ENCODE assay signal across 11 cellular contexts in the genomic region with DNA sequence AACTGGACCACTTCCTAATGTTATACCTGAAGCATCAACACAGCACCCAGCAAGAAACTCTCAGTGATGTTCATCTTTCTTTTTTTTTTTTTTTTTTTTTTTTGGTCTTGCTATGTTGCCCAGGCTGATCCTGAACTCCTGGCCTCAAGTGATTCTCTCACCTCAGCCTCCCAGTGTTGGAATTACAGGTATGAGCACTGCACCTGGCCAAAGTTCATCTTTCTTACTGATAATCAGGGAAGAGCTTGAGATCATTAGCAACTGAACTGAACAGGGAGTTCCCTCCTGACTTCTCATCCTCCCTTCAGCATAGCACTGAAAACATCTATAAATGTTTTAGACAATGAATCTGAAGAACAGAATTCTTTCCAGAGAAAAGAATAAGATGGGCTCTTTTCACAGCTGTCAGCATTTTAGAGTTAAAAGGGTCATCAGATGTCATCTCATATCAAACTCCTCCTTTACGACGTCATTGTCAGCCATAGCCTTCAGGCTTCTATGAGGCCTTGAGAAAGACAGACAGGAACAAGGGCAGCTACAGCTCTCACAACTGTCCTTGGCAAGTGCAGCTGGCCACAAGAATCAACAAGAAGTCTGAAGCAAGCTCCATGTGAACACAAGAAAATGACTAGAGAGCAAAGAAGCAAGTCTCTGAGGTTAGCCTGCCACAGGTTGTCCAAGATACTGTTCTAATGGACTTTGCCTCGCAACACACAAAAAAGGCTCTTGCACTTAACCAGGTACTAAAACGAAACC. TPM values are rescaled to one million over a fixed set of nuclear protein-coding genes. Genes with fewer than 3 reads are reported as not detected.
DNase-seq lines count a peak whose midpoint lies in the region; ATAC-seq and TF ChIP-seq lines count a peak whose summit lies in the region.
"Had no signal": no experiment of that assay in that cellular context is flagged by ENCODE, and none has a peak within 500 bp of the region (broad histone marks: within the 10 kb centered on the region; RNA-seq: fewer than 3 reads in every experiment).

No MANE protein-coding gene starts in this region.

- no peak for TF ChIP-seq CTCF in brain (conservative IDR thresholded peaks at IDR 0.05)
- TF ChIP-seq CTCF in mesothelial cell of epicardium (IDR thresholded peaks at IDR 0.05; ENCODE audit: unreplicated experiment): no peak

- H3K27me3 Mint-ChIP-seq in activated CD4-positive, alpha-beta memory T cell treated with anti-CD3 and anti-CD28 coated beads for 36 hours: no peaks in the 10 kb centered on the region
- H3K27me3 Mint-ChIP-seq in activated CD4-positive, alpha-beta memory T cell treated with anti-CD3 and anti-CD28 coated beads, Interleukin-2, amount 10 ng/mL, durations not matched to agents 7 days and 5 days: no peaks in the 10 kb centered on the region
- H3K27me3 Mint-ChIP-seq in brain: no peaks in the 10 kb centered on the region
- H3K27me3 Mint-ChIP-seq in mesothelial cell of epicardium (ENCODE audit: low read depth): no peaks in the 10 kb centered on the region
- H3K27me3 Mint-ChIP-seq: dendritic cell treated with granulocyte-macrophage colony-stimulating factor and Interleukin-4, amounts not matched to agents 40 ng/mL and 50 ng/mL, for 4 days had no signal

- no peaks in the 10 kb centered on the region for H3K9me3 Mint-ChIP-seq in activated CD4-positive, alpha-beta memory T cell treated with anti-CD3 and anti-CD28 coated beads for 36 hours
- H3K9me3 Mint-ChIP-seq in activated CD4-positive, alpha-beta memory T cell treated with anti-CD3 and anti-CD28 coated beads, Interleukin-2, amount 10 ng/mL, durations not matched to agents 7 days and 5 days: no peaks in the 10 kb centered on the region
- peaks cover 0 to 10% (median 5%) of the 10 kb centered on the region in 5 experiments for H3K9me3 Mint-ChIP-seq in brain
- H3K9me3 Mint-ChIP-seq in mesothelial cell of epicardium: peaks cover 7% of the 10 kb centered on the region
- no peaks in the 10 kb centered on the region for H3K9me3 Mint-ChIP-seq in stimulated activated effector memory CD8-positive, alpha-beta T cell treated with anti-CD3 and anti-CD28 coated beads, Interleukin-12 subunit alpha, Interleukin-12 subunit beta, amount 100 ng/mL, for 72 hours
- H3K9me3 Mint-ChIP-seq: dendritic cell treated with granulocyte-macrophage colony-stimulating factor and Interleukin-4, amounts not matched to agents 40 ng/mL and 50 ng/mL, for 4 days had no signal

- CTCF ChIA-PET in activated CD4-positive, alpha-beta memory T cell treated with anti-CD3 and anti-CD28 coated beads for 36 hours (lab: Charles Lee): interaction anchor here (0.6 to 1.1 kb wide), 2 partner anchors 35 to 70 kb away, joined by 3 to 4 read pairs; no protein-coding TSS in a partner anchor
- CTCF ChIA-PET in activated CD4-positive, alpha-beta memory T cell treated with anti-CD3 and anti-CD28 coated beads, Interleukin-2, amount 10 ng/mL, durations not matched to agents 7 days and 5 days (lab: Charles Lee): interaction anchor here (0.6 to 0.9 kb wide), 2 partner anchors 21 to 211 kb away, joined by 3 read pairs; no protein-coding TSS in a partner anchor

- H3K4me3 Mint-ChIP-seq in activated CD4-positive, alpha-beta memory T cell treated with anti-CD3 and anti-CD28 coated beads for 36 hours: no peak overlapping the region
- H3K4me3 Mint-ChIP-seq in activated CD4-positive, alpha-beta memory T cell treated with anti-CD3 and anti-CD28 coated beads, Interleukin-2, amount 10 ng/mL, durations not matched to agents 7 days and 5 days: no peak overlapping the region
- H3K4me3 Mint-ChIP-seq in brain (no peak overlapping the region), mesothelial cell of epicardium (no peak overlapping the region)
- H3K4me3 Mint-ChIP-seq in stimulated activated effector memory CD8-positive, alpha-beta T cell treated with anti-CD3 and anti-CD28 coated beads, Interleukin-12 subunit alpha, Interleukin-12 subunit beta, amount 100 ng/mL, for 72 hours: no peak overlapping the region
- H3K4me3 Mint-ChIP-seq: dendritic cell treated with granulocyte-macrophage colony-stimulating factor and Interleukin-4, amounts not matched to agents 40 ng/mL and 50 ng/mL, for 4 days had no signal

- ATAC-seq in stimulated activated effector memory CD8-positive, alpha-beta T cell treated with anti-CD3 and anti-CD28 coated beads, Interleukin-12 subunit alpha, Interleukin-12 subunit beta, amount 100 ng/mL, for 72 hours: no peak
- ATAC-seq in HG03460 (IDR thresholded peaks at IDR 0.05; ENCODE audit: unreplicated experiment): no peak
- ATAC-seq in HG03097 (IDR thresholded peaks at IDR 0.05; ENCODE audit: low FRiP score, unreplicated experiment): no peak

- POLR2A ChIA-PET in activated CD4-positive, alpha-beta memory T cell treated with anti-CD3 and anti-CD28 coated beads for 36 hours (lab: Charles Lee): no interaction called here
- POLR2A ChIA-PET in activated CD4-positive, alpha-beta memory T cell treated with anti-CD3 and anti-CD28 coated beads, Interleukin-2, amount 10 ng/mL, durations not matched to agents 7 days and 5 days (lab: Charles Lee): no interaction called here

- peak overlapping the region; percentile 62 for H3K27ac Mint-ChIP-seq in activated CD4-positive, alpha-beta memory T cell treated with anti-CD3 and anti-CD28 coated beads for 36 hours
- H3K27ac Mint-ChIP-seq in activated CD4-positive, alpha-beta memory T cell treated with anti-CD3 and anti-CD28 coated beads, Interleukin-2, amount 10 ng/mL, durations not matched to agents 7 days and 5 days: no peak overlapping the region
- H3K27ac Mint-ChIP-seq in brain (peak overlapping the region in 3 of 5 experiments; percentile 76 to 93 (median 90)), mesothelial cell of epicardium (peak overlapping the region; percentile 86)
- peak overlapping the region; percentile 26 for H3K27ac Mint-ChIP-seq in stimulated activated effector memory CD8-positive, alpha-beta T cell treated with anti-CD3 and anti-CD28 coated beads, Interleukin-12 subunit alpha, Interleukin-12 subunit beta, amount 100 ng/mL, for 72 hours
- H3K27ac Mint-ChIP-seq: dendritic cell treated with granulocyte-macrophage colony-stimulating factor and Interleukin-4, amounts not matched to agents 40 ng/mL and 50 ng/mL, for 4 days had no signal

- H3K4me1 Mint-ChIP-seq in activated CD4-positive, alpha-beta memory T cell treated with anti-CD3 and anti-CD28 coated beads for 36 hours (ENCODE audit: low read depth): peaks cover 13% of the 10 kb centered on the region
- H3K4me1 Mint-ChIP-seq in activated CD4-positive, alpha-beta memory T cell treated with anti-CD3 and anti-CD28 coated beads, Interleukin-2, amount 10 ng/mL, durations not matched to agents 7 days and 5 days: peaks cover 11% of the 10 kb centered on the region
- peaks cover 29% of the 10 kb centered on the region for H3K4me1 Mint-ChIP-seq in brain
- peaks cover 16% of the 10 kb centered on the region for H3K4me1 Mint-ChIP-seq in mesothelial cell of epicardium
- H3K4me1 Mint-ChIP-seq in stimulated activated effector memory CD8-positive, alpha-beta T cell treated with anti-CD3 and anti-CD28 coated beads, Interleukin-12 subunit alpha, Interleukin-12 subunit beta, amount 100 ng/mL, for 72 hours: peaks cover 12% of the 10 kb centered on the region

- intact Hi-C loops in activated CD4-positive, alpha-beta memory T cell treated with anti-CD3 and anti-CD28 coated beads for 36 hours (cut with micrococcal nuclease): no loop called here

- peaks cover 15% of the 10 kb centered on the region for H3K36me3 Mint-ChIP-seq in activated CD4-positive, alpha-beta memory T cell treated with anti-CD3 and anti-CD28 coated beads for 36 hours
- H3K36me3 Mint-ChIP-seq in activated CD4-positive, alpha-beta memory T cell treated with anti-CD3 and anti-CD28 coated beads, Interleukin-2, amount 10 ng/mL, durations not matched to agents 7 days and 5 days (ENCODE audit: low read depth): peaks cover 17% of the 10 kb centered on the region
- peaks cover 65% of the 10 kb centered on the region for H3K36me3 Mint-ChIP-seq in brain
- H3K36me3 Mint-ChIP-seq in mesothelial cell of epicardium: peaks cover 32% of the 10 kb centered on the region
- H3K36me3 Mint-ChIP-seq in stimulated activated effector memory CD8-positive, alpha-beta T cell treated with anti-CD3 and anti-CD28 coated beads, Interleukin-12 subunit alpha, Interleukin-12 subunit beta, amount 100 ng/mL, for 72 hours: peaks cover 62% of the 10 kb centered on the region

- no peak for DNase-seq in activated CD4-positive, alpha-beta memory T cell treated with anti-CD3 and anti-CD28 coated beads for 36 hours
- DNase-seq in activated CD4-positive, alpha-beta memory T cell treated with anti-CD3 and anti-CD28 coated beads, Interleukin-2, amount 10 ng/mL, durations not matched to agents 7 days and 5 days: no peak
- DNase-seq in mesothelial cell of epicardium (ENCODE audit: low spot score in 2 of 2, unreplicated experiment in 2 of 2) (no peak), NCI-H1092 treated with DMSO at 0.1 percent for 48 hours (lab: John Stamatoyannopoulos, UW) (no peak)
- DNase-seq in stimulated activated effector memory CD8-positive, alpha-beta T cell treated with anti-CD3 and anti-CD28 coated beads, Interleukin-12 subunit alpha, Interleukin-12 subunit beta, amount 100 ng/mL, for 72 hours (ENCODE audit: low spot score in 2 of 2): no peak
- DNase-seq: 8988T, activated gamma-delta T cell had no signal

RNA-seq across cellular contexts. Expression of gene SCAP, which starts 33.8 kb away (rescaled TPM):
- total RNA-seq in activated CD4-positive, alpha-beta memory T cell treated with anti-CD3 and anti-CD28 coated beads for 36 hours: 10 to 100 TPM; 44.5 to 44.6 TPM
- 10 to 100 TPM; 53.6 to 56.5 TPM for total RNA-seq in activated CD4-positive, alpha-beta memory T cell treated with anti-CD3 and anti-CD28 coated beads, Interleukin-2, amount 10 ng/mL, durations not matched to agents 7 days and 5 days
- 56.1 TPM for polyA plus RNA-seq in brain (ENCODE audit: insufficient read depth, low read depth, low replicate concordance)
- 104 to 113 TPM (median 109 TPM) in 3 replicates for total RNA-seq in mesothelial cell of epicardium
